12 cellular contexts compared by ENCODE assay signal in the genomic region with DNA sequence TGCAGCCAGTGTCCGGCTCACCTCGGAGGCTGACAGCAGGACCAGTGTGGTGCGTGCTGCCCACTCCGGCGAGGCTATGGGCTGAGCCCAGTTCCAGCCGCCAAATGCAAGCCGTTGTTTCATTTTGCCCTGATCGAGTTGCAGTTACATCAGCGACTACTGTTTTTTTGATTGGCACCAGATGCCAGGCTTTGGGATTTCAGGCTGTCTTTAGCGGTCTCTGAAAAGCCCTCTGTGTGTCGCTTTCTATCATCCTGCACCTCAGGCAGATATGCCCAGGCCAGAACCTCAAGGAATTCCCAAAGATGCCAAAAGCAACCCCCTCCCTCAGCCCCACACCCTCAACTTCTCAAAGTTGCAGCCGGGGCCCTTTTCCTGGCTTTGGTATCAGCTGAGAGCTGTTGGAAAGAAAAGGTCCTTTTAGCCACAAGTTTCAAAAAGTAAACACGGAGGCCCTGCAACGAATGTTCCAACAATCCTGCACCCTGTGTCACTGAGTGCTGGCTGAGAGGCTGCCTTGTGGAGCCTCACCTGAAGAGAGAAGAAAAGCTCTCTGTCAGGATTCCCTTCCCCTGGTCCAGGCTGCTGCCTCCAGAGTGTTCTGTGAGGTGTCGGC. TPM values are rescaled to one million over a fixed set of nuclear protein-coding genes. Genes with fewer than 3 reads are reported as not detected.
DNase-seq lines count a peak whose midpoint lies in the region; ATAC-seq and TF ChIP-seq lines count a peak whose summit lies in the region.
"Had no signal": no experiment of that assay in that cellular context is flagged by ENCODE, and none has a peak within 500 bp of the region (broad histone marks: within the 10 kb centered on the region; RNA-seq: fewer than 3 reads in every experiment).

No MANE protein-coding gene starts in this region.

- WGBS in hepatocyte (ENCODE audit: low lambda C conversion rate, missing lambda C conversion rate), result 60% methylated on average over 15 of the region's 15 CpGs

- H3K9me2 ChIP-seq in hepatocyte (replicated peaks; ENCODE audit: insufficient read depth), result no peaks in the 10 kb centered on the region

- H3K4me1 ChIP-seq in ascending aorta (peaks cover 4 to 14% of the 10 kb centered on the region in 2 donors), hepatocyte (ENCODE audit: insufficient read depth) (peaks cover 13% of the 10 kb centered on the region), skeletal muscle tissue (ENCODE audit: control insufficient read depth in 3 of 3, insufficient read depth in 3 of 3, low read length in 3 of 3) (peaks cover 3 to 10% (median 7%) of the 10 kb centered on the region in 3 donors)

- H3K27ac ChIP-seq in ascending aorta (peak overlapping the region; percentile 75 to 84), hepatocyte (peak overlapping the region; percentile 84), skeletal muscle tissue (ENCODE audit: low read depth, low read length) (no peak overlapping the region)
- H3K27ac ChIP-seq: PC-9 had no signal

- no peaks in the 10 kb centered on the region for H4K20me1 ChIP-seq in hepatocyte (ENCODE audit: insufficient read depth, poor library complexity, severe bottlenecking)

- TF ChIP-seq CTCF in ascending aorta (IDR thresholded peaks at IDR 0.05) (no peak), hepatocyte (IDR thresholded peaks at IDR 0.05; ENCODE audit: poor library complexity) (no peak)

- H3K4me3 ChIP-seq in ascending aorta (peak overlapping the region; percentile 9 to 54), hepatocyte (no peak overlapping the region), skeletal muscle tissue (ENCODE audit: low read length in 3 of 3) (peak overlapping the region; percentile 56 to 69 (median 65))
- H3K4me3 ChIP-seq: PC-9, skin epidermis had no signal

- peaks cover 0 to 2% of the 10 kb centered on the region in 2 donors for H3K36me3 ChIP-seq in ascending aorta
- H3K36me3 ChIP-seq in hepatocyte (replicated peaks; ENCODE audit: insufficient read depth, low read depth), result no peaks in the 10 kb centered on the region
- H3K36me3 ChIP-seq in skeletal muscle tissue (ENCODE audit: control insufficient read depth in 3 of 3, insufficient read depth in 3 of 3, low read length in 3 of 3), result peaks cover 0 to 2% (median 0%) of the 10 kb centered on the region in 3 donors

- H3K9ac ChIP-seq in skeletal muscle tissue (ENCODE audit: low read depth in 1 of 3, low read length in 3 of 3), result peak overlapping the region; percentile 11 to 68 (median 61)

- DNase-seq in GM03348 (ENCODE audit: low spot score) (peak; percentile 86), ascending aorta (ENCODE audit: low spot score in 2 of 2) (peak in 1 of 2 donors; percentile 74), hepatocyte (ENCODE audit: low spot score) (peak; percentile 48), OCI-M1 (lab: John Stamatoyannopoulos, UW) (no peak), NCI-H748 treated with DMSO at 0.1 percent for 48 hours (lab: John Stamatoyannopoulos, UW) (no peak)
- DNase-seq: DMS53, NCI-H1092 treated with DMSO at 0.1 percent for 48 hours, PC-9 had no signal

- peak overlapping the region; percentile 59 for H3K4me2 ChIP-seq in hepatocyte
- H3K4me2 ChIP-seq: PC-9 had no signal

- no peaks in the 10 kb centered on the region for H3K9me3 ChIP-seq in ascending aorta
- no peaks in the 10 kb centered on the region for H3K9me3 ChIP-seq in hepatocyte (ENCODE audit: low read depth)
- no peaks in the 10 kb centered on the region for H3K9me3 ChIP-seq in skeletal muscle tissue (ENCODE audit: control insufficient read depth in 3 of 3, low read length in 3 of 3)

- intact Hi-C loops in ascending aorta (cut with DNase I), result no loop called here

- no peaks in the 10 kb centered on the region for H3K79me2 ChIP-seq in hepatocyte

- H3K27me3 ChIP-seq in ascending aorta (no peaks in the 10 kb centered on the region), hepatocyte (no peaks in the 10 kb centered on the region), skeletal muscle tissue (ENCODE audit: control insufficient read depth in 3 of 3, insufficient read depth in 3 of 3, low read length in 3 of 3) (no peaks in the 10 kb centered on the region)

- no peak overlapping the region for H2AFZ ChIP-seq in hepatocyte
- H2AFZ ChIP-seq: PC-9 had no signal

- ATAC-seq in HG02759 (IDR thresholded peaks at IDR 0.05; ENCODE audit: unreplicated experiment) (no peak), GM21447 (IDR thresholded peaks at IDR 0.05; ENCODE audit: unreplicated experiment) (no peak)

RNA-seq across cellular contexts. Expression of gene WWP2, which starts 58.9 kb away (rescaled TPM):
- total RNA-seq in ascending aorta, result 71.2 TPM
- total RNA-seq in hepatocyte, result 19.9 and 26.2 TPM in 2 replicates
- polyA plus RNA-seq in hepatocyte, result 19.1 and 23.1 TPM in 2 replicates
- total RNA-seq in skeletal muscle tissue, result 14.1 TPM

Comparison
In these comparisons a context has a peak if more than half of its experiments do, and no peak if none do; other contexts are left out.
1. DNase-seq: peak in GM03348 (single experiment) and hepatocyte (single experiment); none in OCI-M1 (single experiment) and NCI-H748 treated with DMSO at 0.1 percent for 48 hours (single experiment).